ENCODE assay signal across 1 cellular context in genomic region chr1:30895942-30896660, GRCh38.
A peak's percentile ranks its signal among the peaks of the same experiment; 100 is the strongest.
TF ChIP-seq lines count a peak whose summit lies in the region.

No MANE protein-coding gene starts in this region.

TF ChIP-seq in K562, 482 proteins besides CTCF, POLR2A, EP300 and RAD21 (continued from another document and continues in another):
- no peak for TF ChIP-seq NELFE (IDR thresholded peaks at IDR 0.05; ENCODE audit: insufficient read depth, insufficient read length)
- TF ChIP-seq ZNF316 (IDR thresholded peaks at IDR 0.05) = no peak
- no peak for TF ChIP-seq RBM25 (IDR thresholded peaks at IDR 0.05; ENCODE audit: low read depth, low read length, severe bottlenecking)
- no peak for TF ChIP-seq NONO (IDR thresholded peaks at IDR 0.05; ENCODE audit: low read depth in 2 of 2, low read length in 1 of 2)
- peak; percentile 28; the same call in 1 of the 2 replicates for TF ChIP-seq PHF8 (IDR thresholded peaks at IDR 0.05; ENCODE audit: borderline replicate concordance, low read length)
- no peak for TF ChIP-seq ETV5 (CRISPR knock-in tag; IDR thresholded peaks at IDR 0.05; ENCODE audit: low read depth)
- TF ChIP-seq THAP12 (CRISPR knock-in tag; IDR thresholded peaks at IDR 0.05) = no peak
- TF ChIP-seq ZNF175 (CRISPR knock-in tag; IDR thresholded peaks at IDR 0.05; ENCODE audit: low read depth) = peak; percentile 94
- TF ChIP-seq CREB3 (tag; conservative IDR thresholded peaks at IDR 0.05; ENCODE audit: low read depth) = no peak
- no peak for TF ChIP-seq CREB1 (IDR thresholded peaks at IDR 0.05)
- TF ChIP-seq CREB1 (CRISPR knock-in tag; IDR thresholded peaks at IDR 0.05) = no peak
- TF ChIP-seq MED1 (CRISPR knock-in tag; IDR thresholded peaks at IDR 0.05; ENCODE audit: borderline replicate concordance) = no peak
- TF ChIP-seq RB1 (IDR thresholded peaks at IDR 0.05; ENCODE audit: low read depth) = no peak
- 0 out of 2 replicates have a peak, but pooled peaks have one; percentile 22 for TF ChIP-seq GABPA (tag; conservative IDR thresholded peaks at IDR 0.05; ENCODE audit: low read depth)
- TF ChIP-seq TCF3 (CRISPR knock-in tag; IDR thresholded peaks at IDR 0.05) = no peak
- TF ChIP-seq FOXP1 (CRISPR knock-in tag; IDR thresholded peaks at IDR 0.05) = no peak
- no peak for TF ChIP-seq SNRNP70 (optimal IDR thresholded peaks at IDR 0.05; ENCODE audit: low read depth, low read length)
- TF ChIP-seq CBX5 (IDR thresholded peaks at IDR 0.05; ENCODE audit: borderline replicate concordance, low read depth) = no peak
- TF ChIP-seq HDGF (IDR thresholded peaks at IDR 0.05) = no peak
- peak; percentile 94 for TF ChIP-seq ATF3 (IDR thresholded peaks at IDR 0.05)
- no peak for TF ChIP-seq ATF3 (CRISPR knock-in tag; conservative IDR thresholded peaks at IDR 0.05)
- no peak for TF ChIP-seq NR2C1 (IDR thresholded peaks at IDR 0.05)
- peak; percentile 68 for TF ChIP-seq NR2C1 (tag; IDR thresholded peaks at IDR 0.05)
- TF ChIP-seq ZKSCAN8 (CRISPR knock-in tag; IDR thresholded peaks at IDR 0.05) = peak; percentile 47; the same call in 1 of the 2 replicates
- no peak for TF ChIP-seq SRSF9 (IDR thresholded peaks at IDR 0.05; ENCODE audit: borderline replicate concordance, low read depth, low read length)
- TF ChIP-seq THRB (CRISPR knock-in tag; conservative IDR thresholded peaks at IDR 0.05) = 0 out of 2 replicates have a peak, but pooled peaks have one; percentile 22
- TF ChIP-seq SOX6 (IDR thresholded peaks at IDR 0.05) = peak; percentile 66; the same call in 1 of the 2 replicates
- TF ChIP-seq ZNF146 (CRISPR knock-in tag; IDR thresholded peaks at IDR 0.05; ENCODE audit: unreplicated experiment) = no peak
- TF ChIP-seq ZNF507 (tag; conservative IDR thresholded peaks at IDR 0.05) = no peak
- TF ChIP-seq HBP1 (CRISPR knock-in tag; IDR thresholded peaks at IDR 0.05) = no peak
- TF ChIP-seq KDM2B (CRISPR knock-in tag; IDR thresholded peaks at IDR 0.05) = no peak
- TF ChIP-seq BRF2 (IDR thresholded peaks at IDR 0.05; ENCODE audit: borderline replicate concordance, insufficient read depth, insufficient read length) = no peak
- TF ChIP-seq HDAC6 (IDR thresholded peaks at IDR 0.05; ENCODE audit: low read depth, low read length) = no peak
- TF ChIP-seq NR2C2 (CRISPR knock-in tag; IDR thresholded peaks at IDR 0.05) = no peak
- TF ChIP-seq NR2C2 (tag; IDR thresholded peaks at IDR 0.05) = peak; percentile 69
- TF ChIP-seq ELF2 (CRISPR knock-in tag; IDR thresholded peaks at IDR 0.05) = peak; percentile 38; the same call in 1 of the 2 replicates
- no peak for TF ChIP-seq TFE3 (CRISPR knock-in tag; IDR thresholded peaks at IDR 0.05)
- no peak for TF ChIP-seq ILF3 (IDR thresholded peaks at IDR 0.05; ENCODE audit: borderline replicate concordance)
- no peak for TF ChIP-seq ELF1 (tag; IDR thresholded peaks at IDR 0.05)
- no peak for TF ChIP-seq MTA2 (IDR thresholded peaks at IDR 0.05; ENCODE audit: low read depth)
- peak; percentile 41; the same call in 1 of the 2 replicates for TF ChIP-seq PTTG1 (tag; IDR thresholded peaks at IDR 0.05; ENCODE audit: low read depth)
- TF ChIP-seq HINFP (tag; conservative IDR thresholded peaks at IDR 0.05; ENCODE audit: low read depth) = 0 out of 2 replicates have a peak, but pooled peaks have one; percentile 20
- no peak for TF ChIP-seq STAT5B (CRISPR knock-in tag; IDR thresholded peaks at IDR 0.05)
- TF ChIP-seq DEAF1 (CRISPR knock-in tag; IDR thresholded peaks at IDR 0.05) = no peak
- TF ChIP-seq ZBTB7A (IDR thresholded peaks at IDR 0.05; ENCODE audit: borderline replicate concordance, control insufficient read depth, low read depth, low read length) = no peak
- no peak for TF ChIP-seq NCOR1 (IDR thresholded peaks at IDR 0.05)
- TF ChIP-seq SETDB1 (IDR thresholded peaks at IDR 0.05; ENCODE audit: low read length) = no peak
- no peak for TF ChIP-seq NCOA2 (IDR thresholded peaks at IDR 0.05; ENCODE audit: partially characterized antibody in 2 of 2)
- no peak for TF ChIP-seq POLR3G (IDR thresholded peaks at IDR 0.05; ENCODE audit: extremely low read depth, insufficient read length, insufficient replicate concordance)
- TF ChIP-seq ZNF57 (CRISPR knock-in tag; IDR thresholded peaks at IDR 0.05) = no peak
- no peak for TF ChIP-seq CHD2 (IDR thresholded peaks at IDR 0.05; ENCODE audit: low read depth, low read length)
- TF ChIP-seq CEBPZ (IDR thresholded peaks at IDR 0.05; ENCODE audit: borderline replicate concordance, low read depth, low read length) = no peak
- no peak for TF ChIP-seq ZNF778 (CRISPR knock-in tag; IDR thresholded peaks at IDR 0.05)
- no peak for TF ChIP-seq HMBOX1 (IDR thresholded peaks at IDR 0.05)
